13 cellular contexts compared by ENCODE assay signal in the genomic region with DNA sequence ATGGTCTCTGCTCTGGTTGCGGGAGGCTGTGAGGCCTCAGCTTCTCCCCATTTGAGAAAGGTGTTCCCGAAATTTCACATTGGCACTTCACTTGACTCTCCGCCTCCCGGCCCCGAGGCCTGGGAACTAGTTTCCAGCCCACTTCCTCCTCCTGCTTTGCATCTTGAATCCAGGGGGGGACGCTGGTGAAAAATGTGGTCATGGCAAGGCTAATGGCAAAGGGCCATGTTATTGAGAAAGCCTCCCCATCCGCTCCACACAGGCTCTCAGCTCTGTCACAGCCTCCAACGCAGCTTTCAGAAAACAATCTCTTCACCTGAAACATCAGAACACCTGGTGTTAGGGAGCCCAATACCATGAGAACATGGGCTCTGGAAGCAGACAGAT. TPM values are rescaled to one million over a fixed set of nuclear protein-coding genes. Genes with fewer than 3 reads are reported as not detected.
A peak's percentile ranks its signal among the peaks of the same experiment; 100 is the strongest.
DNase-seq lines count a peak whose midpoint lies in the region; ATAC-seq, FAIRE-seq and TF ChIP-seq lines count a peak whose summit lies in the region.
"Had no signal": no experiment of that assay in that cellular context is flagged by ENCODE, and none has a peak within 500 bp of the region (broad histone marks: within the 10 kb centered on the region; RNA-seq: fewer than 3 reads in every experiment).

No MANE protein-coding gene starts in this region.

- no peak for DNase-seq in heart right ventricle
- DNase-seq in Right ventricle myocardium inferior (ENCODE audit: missing footprints), result no peak
- DNase-seq in keratinocyte (ENCODE audit: low read depth, low spot score), result no peak
- DNase-seq in upper lobe of left lung, result peak in 1 of 2 donors; percentile 79
- no peak for DNase-seq in NOMO-1 treated with DMSO at 0.1 percent for 48 hours (lab: John Stamatoyannopoulos, UW; ENCODE audit: unreplicated experiment)
- DNase-seq: activated CD8-positive, alpha-beta memory T cell treated with anti-CD3 and anti-CD28 coated beads, Interleukin-2, amount 50 U/mL, for 48 hours; DND-41; effector memory CD4-positive, alpha-beta T cell; NCI-H2081; SJCRH30 had no signal

- dilution Hi-C loops in keratinocyte (cut with MboI; ENCODE audit: extremely low pct_ligation_motif_present, low sequenced_read_pairs), result no loop called here

- ATAC-seq in heart right ventricle, result peak in 1 of 8 donors; percentile 26
- ATAC-seq in Right ventricle myocardium inferior, result no peak
- peak in 1 of 2 donors; percentile 46 for ATAC-seq in upper lobe of left lung (ENCODE audit: low FRiP score in 2 of 2)
- no peak for ATAC-seq in HG03565 (IDR thresholded peaks at IDR 0.05; ENCODE audit: unreplicated experiment)
- ATAC-seq in GM21360 (IDR thresholded peaks at IDR 0.05; ENCODE audit: unreplicated experiment), result no peak

- H3K27me3 Mint-ChIP-seq in activated naive CD8-positive, alpha-beta T cell, result no peaks in the 10 kb centered on the region

- TF ChIP-seq CTCF in heart right ventricle (IDR thresholded peaks at IDR 0.05) (no peak), keratinocyte (optimal IDR thresholded peaks at IDR 0.05 in 1 of 3, IDR thresholded peaks at IDR 0.05 in 1 of 3, conservative IDR thresholded peaks at IDR 0.05 in 1 of 3; ENCODE audit: extremely low read depth in 1 of 3, insufficient read depth in 2 of 3, low read length in 3 of 3) (no peak), upper lobe of left lung (IDR thresholded peaks at IDR 0.05) (no peak)

- H3K4me1 ChIP-seq in heart right ventricle (peaks cover 27 to 70% (median 60%) of the 10 kb centered on the region in 9 donors), keratinocyte (ENCODE audit: control insufficient read depth, extremely low read depth, insufficient read depth, low read length) (peaks cover 53% of the 10 kb centered on the region), upper lobe of left lung (peaks cover 51 to 76% (median 69%) of the 10 kb centered on the region in 4 donors)

- H3K36me3 ChIP-seq in heart right ventricle (peaks cover 0 to 60% (median 35%) of the 10 kb centered on the region in 9 donors), keratinocyte (ENCODE audit: control insufficient read depth in 2 of 2, extremely low read depth in 1 of 2, insufficient read depth in 2 of 2, low read length in 2 of 2) (peaks cover 21 to 35% of the 10 kb centered on the region in 2 experiments), upper lobe of left lung (peaks cover 17 to 49% (median 30%) of the 10 kb centered on the region in 4 donors)

- peaks cover 2% of the 10 kb centered on the region for H4K20me1 ChIP-seq in keratinocyte (ENCODE audit: control insufficient read depth, extremely low read depth, insufficient read depth, low read length)

- no peak for FAIRE-seq in keratinocyte (lab: Jason Lieb, UNC)

- peak overlapping the region; percentile 99 for H3K4me3 Mint-ChIP-seq in activated naive CD8-positive, alpha-beta T cell

- intact Hi-C loops in heart right ventricle (cut with DNase I) (loop anchor here in 6 of 10 donors (10.0 kb wide), 6 partner anchors 73 to 263 kb away; partner anchors contain the start of genes ASXL1 (in 2 of the 6) and KIF3B (in 1 of the 6)), Right ventricle myocardium inferior (cut with DNase I) (no loop called here)

- H3K36me3 Mint-ChIP-seq in activated naive CD8-positive, alpha-beta T cell, result peaks cover 29% of the 10 kb centered on the region

- H3K27ac ChIP-seq in heart right ventricle (peak overlapping the region in 6 of 10 donors; percentile 20 to 96 (median 44)), keratinocyte (ENCODE audit: control insufficient read depth, insufficient read depth, low read length) (peak overlapping the region; percentile 51), upper lobe of left lung (peak overlapping the region; percentile 71 to 98 (median 92))
- H3K27ac ChIP-seq: SJCRH30 had no signal

- H3K9me3 ChIP-seq in heart right ventricle (no peaks in the 10 kb centered on the region), keratinocyte (ENCODE audit: control insufficient read depth, low read depth, low read length) (no peaks in the 10 kb centered on the region), upper lobe of left lung (no peaks in the 10 kb centered on the region)
- H3K9me3 ChIP-seq: SJCRH30 had no signal

- no peaks in the 10 kb centered on the region for H3K9me1 ChIP-seq in keratinocyte (ENCODE audit: control insufficient read depth, extremely low read depth, insufficient read depth, low read length)

- H3K27me3 ChIP-seq in heart right ventricle (no peaks in the 10 kb centered on the region), keratinocyte (ENCODE audit: control insufficient read depth, extremely low read depth, insufficient read depth, low read length) (no peaks in the 10 kb centered on the region), upper lobe of left lung (no peaks in the 10 kb centered on the region)
- H3K27me3 ChIP-seq: SJCRH30 had no signal

- no peaks in the 10 kb centered on the region for H3K9me3 Mint-ChIP-seq in activated naive CD8-positive, alpha-beta T cell (ENCODE audit: low read depth)

- no peak overlapping the region for H3K9ac ChIP-seq in keratinocyte (ENCODE audit: control insufficient read depth, extremely low read depth, insufficient read depth, low read length)

- peaks cover 76% of the 10 kb centered on the region for H3K4me1 Mint-ChIP-seq in activated naive CD8-positive, alpha-beta T cell (ENCODE audit: low read depth)

- TF ChIP-seq EP300 in upper lobe of left lung (IDR thresholded peaks at IDR 0.05), result no peak

- WGBS in heart right ventricle, 2 donors, result 66 to 69% methylated on average over 8 of the region's 8 CpGs
- 36 to 73% methylated on average over 8 of the region's 8 CpGs for WGBS in upper lobe of left lung, 2 donors

- H3K79me2 ChIP-seq in keratinocyte (ENCODE audit: control insufficient read depth, insufficient read depth, low read length), result peaks cover 74% of the 10 kb centered on the region

- H2AFZ ChIP-seq in keratinocyte (ENCODE audit: control insufficient read depth, low read length), result no peak overlapping the region

- no peak overlapping the region for H3K4me3 ChIP-seq in heart right ventricle
- H3K4me3 ChIP-seq in keratinocyte (ENCODE audit: control insufficient read depth in 2 of 3, extremely low read depth in 1 of 3, insufficient read depth in 2 of 3, low read depth in 1 of 3, low read length in 3 of 3), result no peak overlapping the region
- H3K4me3 ChIP-seq in upper lobe of left lung, result no peak overlapping the region
- H3K4me3 ChIP-seq: SJCRH30 had no signal

- H3K27ac Mint-ChIP-seq in activated naive CD8-positive, alpha-beta T cell, result peak overlapping the region; percentile 97

- peak in 1 of 4 donors; percentile 11 for TF ChIP-seq POLR2A in upper lobe of left lung (IDR thresholded peaks at IDR 0.05)

- no peak overlapping the region for H3K4me2 ChIP-seq in keratinocyte (ENCODE audit: control insufficient read depth, extremely low read depth, insufficient read depth, low read depth, low read length)

RNA-seq across cellular contexts. Expression of gene PLAGL2, which starts 5.6 kb away (rescaled TPM):
- total RNA-seq in heart right ventricle, result 10 to 100 TPM in 2 of 10 donors, 1 to 10 TPM in 8; 5.6 to 12.3 (median 7.9) TPM
- polyA plus RNA-seq in heart right ventricle, result 1 to 10 TPM; 1.7 to 3.0 TPM
- 6.0 TPM for total RNA-seq in Right ventricle myocardium inferior
- 4.2 to 4.3 TPM (median 4.2 TPM) in 3 replicates for polyA plus RNA-seq in keratinocyte
- 1.9 TPM for polyA plus RNA-seq in keratinocyte (2011; ENCODE audit: low read depth)
- polyA plus RNA-seq in keratinocyte (2011; cell fraction: cytosol; rRNA removed), result 6.2 and 6.8 TPM in 2 replicates
- polyA plus RNA-seq in keratinocyte (2011; cell fraction: nucleus; rRNA removed), result 12.8 and 13.4 TPM in 2 replicates
- polyA plus RNA-seq in keratinocyte (2012; ENCODE audit: low replicate concordance), result 7.1 and 8.6 TPM in 2 replicates
- 7.6 to 23.4 TPM (median 8.8 TPM) in 3 replicates for polyA minus RNA-seq in keratinocyte
- polyA minus RNA-seq in keratinocyte (2011; cell fraction: cytosol; rRNA and poly(A)+ RNA removed), result 4.8 TPM
- polyA minus RNA-seq in keratinocyte (2011; cell fraction: nucleus; rRNA and poly(A)+ RNA removed), result 5.9 and 9.9 TPM in 2 replicates
- 10 to 100 TPM; 11.4 to 17.1 (median 14.1) TPM for total RNA-seq in upper lobe of left lung

RNA-seq across cellular contexts. Expression of gene POFUT1, which starts 5.7 kb away (rescaled TPM):
- total RNA-seq in heart right ventricle (10 to 100 TPM; 25.9 to 32.9 (median 27.9) TPM), Right ventricle myocardium inferior (24.5 TPM), upper lobe of left lung (10 to 100 TPM; 12.6 to 31.5 (median 26.5) TPM)
- polyA plus RNA-seq in heart right ventricle (10 to 100 TPM in 1 of 2 donors, 1 to 10 TPM in 1; 9.7 to 11.7 TPM), keratinocyte (25.1 to 37.3 TPM (median 26.1 TPM) in 3 replicates)
- 9.2 TPM for polyA plus RNA-seq in keratinocyte (2011; ENCODE audit: low read depth)
- polyA plus RNA-seq in keratinocyte (2011; cell fraction: cytosol; rRNA removed), result 19.4 and 20.9 TPM in 2 replicates
- polyA plus RNA-seq in keratinocyte (2011; cell fraction: nucleus; rRNA removed), result 51.8 and 52.7 TPM in 2 replicates
- 14.1 and 30.9 TPM in 2 replicates for polyA plus RNA-seq in keratinocyte (2012; ENCODE audit: low replicate concordance)
- polyA minus RNA-seq in keratinocyte, result 28.3 to 39.5 TPM (median 30.2 TPM) in 3 replicates
- 25.5 TPM for polyA minus RNA-seq in keratinocyte (2011; cell fraction: cytosol; rRNA and poly(A)+ RNA removed)
- polyA minus RNA-seq in keratinocyte (2011; cell fraction: nucleus; rRNA and poly(A)+ RNA removed), result 48.2 and 67.5 TPM in 2 replicates
